In the genomic region with DNA sequence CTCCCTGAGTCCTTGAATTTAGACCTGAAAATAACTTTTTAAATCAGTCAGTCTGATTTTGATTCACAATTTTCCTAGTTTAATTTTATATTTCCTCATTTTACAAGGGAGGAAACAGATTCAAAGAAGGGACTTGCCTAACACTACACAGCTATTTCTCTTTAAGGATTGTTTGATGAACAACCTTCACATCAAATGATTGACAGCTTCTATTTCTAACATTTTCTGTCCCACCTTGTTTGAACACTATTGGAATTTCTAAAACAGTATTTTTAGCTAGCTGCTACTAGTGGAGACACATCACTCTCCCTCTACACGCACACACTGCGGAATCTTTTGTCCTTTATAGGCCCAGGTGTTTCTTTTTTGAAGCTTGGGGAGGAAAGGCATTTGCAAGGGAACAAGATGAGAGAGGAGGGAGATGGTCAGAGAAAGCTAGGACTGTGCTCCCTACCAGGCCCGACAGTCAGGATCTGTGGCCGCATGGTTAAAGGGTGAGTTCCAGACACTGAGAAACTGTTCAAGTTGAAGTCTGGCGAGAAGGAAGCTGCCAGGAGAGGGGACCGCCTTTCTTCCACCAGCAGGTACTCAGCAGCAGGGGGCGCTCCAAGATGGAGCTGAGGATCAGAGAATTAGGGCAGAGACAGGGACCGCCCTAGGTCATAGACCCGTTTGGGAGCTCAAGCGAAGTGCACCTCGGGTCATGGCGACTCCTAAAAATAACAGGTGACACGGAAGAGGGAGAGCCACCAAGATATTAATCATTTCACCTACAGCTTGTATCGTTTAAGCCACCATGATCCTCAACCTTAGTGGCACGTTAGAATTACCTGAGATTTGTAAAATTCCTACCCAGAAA, we compare ENCODE assay signal across 8 cellular contexts. TPM values are rescaled to one million over a fixed set of nuclear protein-coding genes. Genes with fewer than 3 reads are reported as not detected.
DNase-seq lines count a peak whose midpoint lies in the region; ATAC-seq and TF ChIP-seq lines count a peak whose summit lies in the region.

No MANE protein-coding gene starts in this region.

- TF ChIP-seq CTCF in KMS-11 (conservative IDR thresholded peaks at IDR 0.05; ENCODE audit: low read depth, low read length) (peak; percentile 61), transverse colon (IDR thresholded peaks at IDR 0.05) (peak; percentile 45 to 62 (median 54))

- H3K4me1 ChIP-seq in KMS-11 (ENCODE audit: low read depth, poor library complexity, severe bottlenecking) (peaks cover 11% of the 10 kb centered on the region), transverse colon (peaks cover 0 to 15% (median 0%) of the 10 kb centered on the region in 4 donors)

- no peak overlapping the region for H3K4me3 Mint-ChIP-seq in central memory CD8-positive, alpha-beta T cell
- peak overlapping the region in 4 of 8 donors; percentile 1 to 44 (median 24) for H3K4me3 Mint-ChIP-seq in naive B cell

- no peaks in the 10 kb centered on the region for H3K27me3 Mint-ChIP-seq in central memory CD8-positive, alpha-beta T cell
- H3K27me3 Mint-ChIP-seq in naive B cell, result peaks cover 0 to 7% (median 6%) of the 10 kb centered on the region in 3 donors

- no peaks in the 10 kb centered on the region for H3K36me3 Mint-ChIP-seq in central memory CD8-positive, alpha-beta T cell (ENCODE audit: insufficient read depth)
- peaks cover 0 to 4% of the 10 kb centered on the region in 2 donors for H3K36me3 Mint-ChIP-seq in naive B cell

- H3K9me3 Mint-ChIP-seq in central memory CD8-positive, alpha-beta T cell, result no peaks in the 10 kb centered on the region
- H3K9me3 Mint-ChIP-seq in naive B cell, result peaks cover 0 to 2% (median 0%) of the 10 kb centered on the region in 7 donors

- WGBS in transverse colon (ENCODE audit: low coverage in 1 of 2), 2 donors, result 40 to 44% methylated on average over 5 to 15 of the region's 15 CpGs

- H3K9me3 ChIP-seq in transverse colon, result no peaks in the 10 kb centered on the region

- H3K27ac Mint-ChIP-seq in central memory CD8-positive, alpha-beta T cell (ENCODE audit: low read depth), result no peak overlapping the region
- peak overlapping the region in 2 of 6 donors; percentile 16 to 40 for H3K27ac Mint-ChIP-seq in naive B cell

- no peaks in the 10 kb centered on the region for H3K27me3 ChIP-seq in KMS-11 (ENCODE audit: insufficient read depth, low read depth)
- no peaks in the 10 kb centered on the region for H3K27me3 ChIP-seq in transverse colon

- H3K27ac ChIP-seq in KMS-11 (no peak overlapping the region), transverse colon (no peak overlapping the region)

- H3K4me2 ChIP-seq in KMS-11, result no peak overlapping the region

- TF ChIP-seq EP300 in transverse colon (IDR thresholded peaks at IDR 0.05; ENCODE audit: low read depth), result no peak

- H2AFZ ChIP-seq in KMS-11 (ENCODE audit: low read depth), result no peak overlapping the region

- H3K79me2 ChIP-seq in KMS-11 (ENCODE audit: insufficient read depth, low read depth), result no peaks in the 10 kb centered on the region

- in situ Hi-C loops in transverse colon (cut with MboI; ENCODE audit: low pct_ligation_motif_present in 1 of 4, low pct_unique_long_range_greater_than_20kb in 1 of 4, low sequenced_read_pairs in 3 of 4), result no loop called here

- H3K36me3 ChIP-seq in KMS-11 (ENCODE audit: insufficient read depth), result no peaks in the 10 kb centered on the region
- no peaks in the 10 kb centered on the region for H3K36me3 ChIP-seq in transverse colon

- peaks cover 11% of the 10 kb centered on the region for H3K4me1 Mint-ChIP-seq in central memory CD8-positive, alpha-beta T cell
- H3K4me1 Mint-ChIP-seq in naive B cell, result peaks cover 20 to 28% (median 27%) of the 10 kb centered on the region in 3 donors

- intact Hi-C loops in transverse colon (cut with DNase I; ENCODE audit: low total_unique reads), result no loop called here

- TF ChIP-seq POLR2A in transverse colon (IDR thresholded peaks at IDR 0.05), result no peak

- no peaks in the 10 kb centered on the region for H4K20me1 ChIP-seq in KMS-11 (ENCODE audit: insufficient read depth)

- ATAC-seq in GM21717 (IDR thresholded peaks at IDR 0.05; ENCODE audit: unreplicated experiment) (peak; percentile 72), naive B cell (ENCODE audit: low read depth in 2 of 2) (peak; percentile 67)
- no peak for ATAC-seq in central memory CD8-positive, alpha-beta T cell (replicated peaks; ENCODE audit: extremely low read depth, poor library complexity, severe bottlenecking)

- peak; percentile 56 for DNase-seq in Daoy (ENCODE audit: low read depth)
- peak; percentile 17 to 60 (median 41) for DNase-seq in activated CD4-positive, CD25-positive, alpha-beta regulatory T cell (lab: John Stamatoyannopoulos, UW)
- DNase-seq in central memory CD8-positive, alpha-beta T cell (ENCODE audit: low spot score in 2 of 2), result peak; percentile 32 to 46
- peak; percentile 38 for DNase-seq in naive B cell
- peak; percentile 79 for DNase-seq in transverse colon
- no peak for DNase-seq in NCI-H510A treated with DMSO at 0.1 percent for 48 hours (lab: John Stamatoyannopoulos, UW)

- H3K9ac ChIP-seq in KMS-11, result no peak overlapping the region

- no peak overlapping the region for H3K4me3 ChIP-seq in KMS-11 (IDR thresholded peaks at IDR 0.05; ENCODE audit: insufficient read depth, low read depth, low read length)
- H3K4me3 ChIP-seq in transverse colon, result no peak overlapping the region

RNA-seq across cellular contexts. Expression of a gene that starts 49.7 kb away (rescaled TPM):
- 3.2 and 3.4 TPM in 2 replicates for total RNA-seq in Daoy (2014; rRNA removed; shearing (Covaris generic))
- under 1 TPM in 1 of 6 donors, not detected in 5; 0.70 TPM for polyA plus RNA-seq in naive B cell (ENCODE audit: low read depth in 6 of 6)
- total RNA-seq in transverse colon, result 1 to 10 TPM; 2.0 to 8.7 (median 4.4) TPM
